21 cellular contexts compared by ENCODE assay signal in the genomic region with DNA sequence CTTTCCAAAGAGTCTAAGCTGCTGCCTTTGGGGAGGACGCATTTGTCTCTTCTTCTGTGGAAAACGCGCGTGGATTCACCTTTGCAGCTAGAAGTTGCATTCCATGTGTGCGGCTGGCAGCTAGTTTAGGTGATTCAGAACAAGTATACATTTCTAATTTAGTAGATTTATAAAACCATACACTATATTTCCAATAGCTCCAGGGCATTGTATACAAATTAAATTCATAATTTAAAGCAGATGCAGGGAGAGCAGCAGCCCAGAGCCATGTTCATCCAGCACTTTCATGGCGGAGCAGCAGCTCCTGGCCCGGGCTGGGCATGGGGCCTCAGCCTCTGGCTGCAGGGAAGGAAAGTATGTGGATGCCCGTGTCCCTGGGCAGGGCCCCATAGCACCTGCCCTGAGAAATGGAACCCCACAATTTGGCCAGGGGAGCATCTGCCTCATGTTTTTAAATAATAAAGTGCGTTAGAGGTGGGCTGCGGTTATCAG.
"Had no signal": no experiment of that assay in that cellular context is flagged by ENCODE, and none has a peak within 500 bp of the region (broad histone marks: within the 10 kb centered on the region; RNA-seq: fewer than 3 reads in every experiment).

No MANE protein-coding gene starts in this region.

- H3K36me3 ChIP-seq: colonic mucosa had no signal

- H3K27ac ChIP-seq: colonic mucosa, heart left ventricle, parathyroid adenoma, psoas muscle, testis, tibial nerve had no signal

- H3K4me3 Mint-ChIP-seq: naive thymus-derived CD4-positive, alpha-beta T cell; neural crest cell; stimulated activated memory B cell treated with anti-CD40 and anti-IgM and Interleukin-4, amounts not matched to agents 10 μg/mL and 1 μg/mL and 100 μg/mL, for 72 hours; stimulated activated naive CD8-positive, alpha-beta T cell treated with anti-CD3 and anti-CD28 coated beads, Interleukin-15, Interleukin-2, amounts not matched to agents 100 ng/mL and 50 ng/mL, for 24 hours had no signal

- H3K27ac Mint-ChIP-seq: naive thymus-derived CD4-positive, alpha-beta T cell; stimulated activated memory B cell treated with anti-CD40 and anti-IgM and Interleukin-4, amounts not matched to agents 10 μg/mL and 1 μg/mL and 100 μg/mL, for 72 hours; stimulated activated naive CD8-positive, alpha-beta T cell treated with anti-CD3 and anti-CD28 coated beads, Interleukin-15, Interleukin-2, amounts not matched to agents 100 ng/mL and 50 ng/mL, for 24 hours had no signal

- H3K9me3 Mint-ChIP-seq: naive thymus-derived CD4-positive, alpha-beta T cell; neural crest cell; stimulated activated memory B cell treated with anti-CD40 and anti-IgM and Interleukin-4, amounts not matched to agents 10 μg/mL and 1 μg/mL and 100 μg/mL, for 72 hours; stimulated activated naive CD8-positive, alpha-beta T cell treated with anti-CD3 and anti-CD28 coated beads, Interleukin-15, Interleukin-2, amounts not matched to agents 100 ng/mL and 50 ng/mL, for 24 hours had no signal

- H3K27me3 Mint-ChIP-seq: naive thymus-derived CD4-positive, alpha-beta T cell; stimulated activated memory B cell treated with anti-CD40 and anti-IgM and Interleukin-4, amounts not matched to agents 10 μg/mL and 1 μg/mL and 100 μg/mL, for 72 hours; stimulated activated naive CD8-positive, alpha-beta T cell treated with anti-CD3 and anti-CD28 coated beads, Interleukin-15, Interleukin-2, amounts not matched to agents 100 ng/mL and 50 ng/mL, for 24 hours had no signal

- H3K4me1 ChIP-seq: colonic mucosa, parathyroid adenoma, psoas muscle, tibial nerve had no signal

- H3K9me3 ChIP-seq: colonic mucosa, heart left ventricle, psoas muscle, right lobe of liver, testis, tibial nerve had no signal

- H3K4me3 ChIP-seq: colonic mucosa, heart left ventricle, psoas muscle, right lobe of liver, testis, tibial nerve had no signal

- ATAC-seq: esophagus mucosa; heart left ventricle; naive thymus-derived CD4-positive, alpha-beta T cell; psoas muscle; stimulated activated memory B cell treated with anti-CD40 and anti-IgM and Interleukin-4, amounts not matched to agents 10 μg/mL and 1 μg/mL and 100 μg/mL, for 72 hours had no signal

- H3K4me1 Mint-ChIP-seq: stimulated activated memory B cell treated with anti-CD40 and anti-IgM and Interleukin-4, amounts not matched to agents 10 μg/mL and 1 μg/mL and 100 μg/mL, for 72 hours had no signal

- H3K27me3 ChIP-seq: colonic mucosa, heart left ventricle, right lobe of liver, testis, tibial nerve had no signal

- DNase-seq: effector CD4-positive, alpha-beta T cell; heart left ventricle; hypothalamus; kidney glomerular epithelial cell; mesendoderm; naive thymus-derived CD4-positive, alpha-beta T cell; nucleus accumbens; psoas muscle; retina; right lobe of liver; stimulated activated CD4-positive, alpha-beta T cell treated with anti-CD3 and anti-CD28 coated beads, Interleukin-15, amount 100 ng/mL, for 24 hours; stimulated activated CD4-positive, alpha-beta T cell treated with anti-CD3 and anti-CD28 coated beads, Interleukin-1b, Interleukin-23, amount 100 ng/mL, for 48 hours; stimulated activated CD4-positive, alpha-beta T cell treated with anti-CD3 and anti-CD28 coated beads, Interleukin-4, amount 100 ng/mL, for 24 hours; testis had no signal
